Comparison of ENCODE assay signal across 8 cellular contexts in genomic region chr1:224114787-224115175, GRCh38. TPM values are rescaled to one million over a fixed set of nuclear protein-coding genes. Genes with fewer than 3 reads are reported as not detected.
A peak's percentile ranks its signal among the peaks of the same experiment; 100 is the strongest.
DNase-seq lines count a peak whose midpoint lies in the region; ATAC-seq and TF ChIP-seq lines count a peak whose summit lies in the region.

No MANE protein-coding gene starts in this region.

- peak overlapping the region; percentile 81 for H3K4me2 ChIP-seq in GM23338
- peak overlapping the region; percentile 94 for H3K4me2 ChIP-seq in smooth muscle cell

- no peak overlapping the region for H2AFZ ChIP-seq in GM23338
- H2AFZ ChIP-seq in smooth muscle cell (ENCODE audit: low read depth): peak overlapping the region; percentile 94

- H3K27me3 Mint-ChIP-seq in GM23338 (ENCODE audit: insufficient read depth, low read depth, poor library complexity): no peaks in the 10 kb centered on the region
- H3K27me3 Mint-ChIP-seq in activated naive CD8-positive, alpha-beta T cell: no peaks in the 10 kb centered on the region

- H3K27ac ChIP-seq in 22Rv1: peak overlapping the region; percentile 68
- peak overlapping the region; percentile 94 for H3K27ac ChIP-seq in GM23338 (ENCODE audit: low read depth)
- H3K27ac ChIP-seq in iPS-18a (ENCODE audit: low read length): peak overlapping the region; percentile 77
- peak overlapping the region; percentile 71 for H3K27ac ChIP-seq in smooth muscle cell (ENCODE audit: low read depth)

- peaks cover 28% of the 10 kb centered on the region for H3K4me1 Mint-ChIP-seq in GM23338
- peaks cover 34% of the 10 kb centered on the region for H3K4me1 Mint-ChIP-seq in activated naive CD8-positive, alpha-beta T cell (ENCODE audit: low read depth)

- H3F3A ChIP-seq in GM23338 (replicated peaks; ENCODE audit: low read depth) (peaks cover 4% of the 10 kb centered on the region; the same call in 1 of the 2 replicates), smooth muscle cell (ENCODE audit: low read depth) (no peaks in the 10 kb centered on the region)

- peaks cover 16% of the 10 kb centered on the region; the same call in 1 of the 2 replicates for H3K4me1 ChIP-seq in GM23338 (ENCODE audit: insufficient read depth)
- H3K4me1 ChIP-seq in iPS-18a (ENCODE audit: control insufficient read depth, low read depth, low read length): peaks cover 17% of the 10 kb centered on the region
- H3K4me1 ChIP-seq in smooth muscle cell (ENCODE audit: low read depth): peaks cover 19% of the 10 kb centered on the region

- peak overlapping the region; percentile 90 for H3K9ac ChIP-seq in iPS-18a (ENCODE audit: low read length)
- peak overlapping the region; percentile 96 for H3K9ac ChIP-seq in smooth muscle cell (ENCODE audit: low read depth)

- no peak for TF ChIP-seq CTCF in 22Rv1 (IDR thresholded peaks at IDR 0.05)
- no peak for TF ChIP-seq CTCF in GM23338 (conservative IDR thresholded peaks at IDR 0.05; ENCODE audit: low read depth in 2 of 2)
- no peak for TF ChIP-seq CTCF in smooth muscle cell (IDR thresholded peaks at IDR 0.05; ENCODE audit: borderline replicate concordance, insufficient read depth, poor library complexity, severe bottlenecking)

- no peaks in the 10 kb centered on the region for H3K9me3 ChIP-seq in iPS-18a (ENCODE audit: control insufficient read depth, low read depth, low read length)
- no peaks in the 10 kb centered on the region for H3K9me3 ChIP-seq in smooth muscle cell (replicated peaks; ENCODE audit: low read depth)

- H3K79me2 ChIP-seq in GM23338 (replicated peaks; ENCODE audit: insufficient read depth): peaks cover 58% of the 10 kb centered on the region
- peaks cover 61% of the 10 kb centered on the region for H3K79me2 ChIP-seq in smooth muscle cell (ENCODE audit: low read depth)

- H3K4me3 ChIP-seq in GM23338 (peak overlapping the region; percentile 84), iPS-18a (ENCODE audit: low read length) (peak overlapping the region; percentile 89), smooth muscle cell (peak overlapping the region; percentile 95)

- H3K9me3 Mint-ChIP-seq in GM23338: no peaks in the 10 kb centered on the region
- no peaks in the 10 kb centered on the region for H3K9me3 Mint-ChIP-seq in activated naive CD8-positive, alpha-beta T cell (ENCODE audit: low read depth)

- no peaks in the 10 kb centered on the region for H3K36me3 ChIP-seq in GM23338 (ENCODE audit: insufficient read depth)
- peaks cover 5% of the 10 kb centered on the region for H3K36me3 ChIP-seq in iPS-18a (ENCODE audit: control insufficient read depth, low read depth, low read length)
- no peaks in the 10 kb centered on the region for H3K36me3 ChIP-seq in smooth muscle cell (ENCODE audit: low read depth)

- H3K9me2 ChIP-seq in GM23338 (ENCODE audit: insufficient read depth): no peaks in the 10 kb centered on the region

- peak; percentile 24 for ATAC-seq in GM23338

- peaks cover 15% of the 10 kb centered on the region for H4K20me1 ChIP-seq in GM23338 (replicated peaks; ENCODE audit: insufficient read depth)
- H4K20me1 ChIP-seq in smooth muscle cell (ENCODE audit: low read depth): peaks cover 45% of the 10 kb centered on the region

- 2% methylated on average over 11 of the region's 11 CpGs for WGBS in smooth muscle cell (ENCODE audit: low lambda C conversion rate)

- peak; percentile 52 for DNase-seq in GM23338 (ENCODE audit: low spot score)
- DNase-seq in smooth muscle cell (lab: John Stamatoyannopoulos, UW; ENCODE audit: unreplicated experiment): no peak
- DNase-seq in SW480 (ENCODE audit: low spot score): no peak
- no peak for DNase-seq in NCI-H2107 treated with DMSO at 0.1 percent for 48 hours (lab: John Stamatoyannopoulos, UW; ENCODE audit: unreplicated experiment)
- no peak for DNase-seq in DMS79 (lab: John Stamatoyannopoulos, UW)

- peak overlapping the region; percentile 85 for H3K27ac Mint-ChIP-seq in GM23338
- peak overlapping the region; percentile 84 for H3K27ac Mint-ChIP-seq in activated naive CD8-positive, alpha-beta T cell

- no peaks in the 10 kb centered on the region for H3K27me3 ChIP-seq in GM23338 (ENCODE audit: insufficient read depth)
- H3K27me3 ChIP-seq in iPS-18a (ENCODE audit: control insufficient read depth, insufficient read depth, low read length): no peaks in the 10 kb centered on the region
- H3K27me3 ChIP-seq in smooth muscle cell (ENCODE audit: low read depth): peaks cover 6% of the 10 kb centered on the region

- peaks cover 5% of the 10 kb centered on the region for H3K36me3 Mint-ChIP-seq in GM23338 (ENCODE audit: low read depth)
- H3K36me3 Mint-ChIP-seq in activated naive CD8-positive, alpha-beta T cell: peaks cover 4% of the 10 kb centered on the region

- peak overlapping the region; percentile 91 for H3K4me3 Mint-ChIP-seq in GM23338
- H3K4me3 Mint-ChIP-seq in activated naive CD8-positive, alpha-beta T cell: peak overlapping the region; percentile 91

TF ChIP-seq in GM23338, 12 proteins besides CTCF, POLR2A, EP300 and RAD21 (continues in another document):
- no peak for TF ChIP-seq STAT1 (IDR thresholded peaks at IDR 0.05; ENCODE audit: unreplicated experiment)
- TF ChIP-seq, protein P1, sequence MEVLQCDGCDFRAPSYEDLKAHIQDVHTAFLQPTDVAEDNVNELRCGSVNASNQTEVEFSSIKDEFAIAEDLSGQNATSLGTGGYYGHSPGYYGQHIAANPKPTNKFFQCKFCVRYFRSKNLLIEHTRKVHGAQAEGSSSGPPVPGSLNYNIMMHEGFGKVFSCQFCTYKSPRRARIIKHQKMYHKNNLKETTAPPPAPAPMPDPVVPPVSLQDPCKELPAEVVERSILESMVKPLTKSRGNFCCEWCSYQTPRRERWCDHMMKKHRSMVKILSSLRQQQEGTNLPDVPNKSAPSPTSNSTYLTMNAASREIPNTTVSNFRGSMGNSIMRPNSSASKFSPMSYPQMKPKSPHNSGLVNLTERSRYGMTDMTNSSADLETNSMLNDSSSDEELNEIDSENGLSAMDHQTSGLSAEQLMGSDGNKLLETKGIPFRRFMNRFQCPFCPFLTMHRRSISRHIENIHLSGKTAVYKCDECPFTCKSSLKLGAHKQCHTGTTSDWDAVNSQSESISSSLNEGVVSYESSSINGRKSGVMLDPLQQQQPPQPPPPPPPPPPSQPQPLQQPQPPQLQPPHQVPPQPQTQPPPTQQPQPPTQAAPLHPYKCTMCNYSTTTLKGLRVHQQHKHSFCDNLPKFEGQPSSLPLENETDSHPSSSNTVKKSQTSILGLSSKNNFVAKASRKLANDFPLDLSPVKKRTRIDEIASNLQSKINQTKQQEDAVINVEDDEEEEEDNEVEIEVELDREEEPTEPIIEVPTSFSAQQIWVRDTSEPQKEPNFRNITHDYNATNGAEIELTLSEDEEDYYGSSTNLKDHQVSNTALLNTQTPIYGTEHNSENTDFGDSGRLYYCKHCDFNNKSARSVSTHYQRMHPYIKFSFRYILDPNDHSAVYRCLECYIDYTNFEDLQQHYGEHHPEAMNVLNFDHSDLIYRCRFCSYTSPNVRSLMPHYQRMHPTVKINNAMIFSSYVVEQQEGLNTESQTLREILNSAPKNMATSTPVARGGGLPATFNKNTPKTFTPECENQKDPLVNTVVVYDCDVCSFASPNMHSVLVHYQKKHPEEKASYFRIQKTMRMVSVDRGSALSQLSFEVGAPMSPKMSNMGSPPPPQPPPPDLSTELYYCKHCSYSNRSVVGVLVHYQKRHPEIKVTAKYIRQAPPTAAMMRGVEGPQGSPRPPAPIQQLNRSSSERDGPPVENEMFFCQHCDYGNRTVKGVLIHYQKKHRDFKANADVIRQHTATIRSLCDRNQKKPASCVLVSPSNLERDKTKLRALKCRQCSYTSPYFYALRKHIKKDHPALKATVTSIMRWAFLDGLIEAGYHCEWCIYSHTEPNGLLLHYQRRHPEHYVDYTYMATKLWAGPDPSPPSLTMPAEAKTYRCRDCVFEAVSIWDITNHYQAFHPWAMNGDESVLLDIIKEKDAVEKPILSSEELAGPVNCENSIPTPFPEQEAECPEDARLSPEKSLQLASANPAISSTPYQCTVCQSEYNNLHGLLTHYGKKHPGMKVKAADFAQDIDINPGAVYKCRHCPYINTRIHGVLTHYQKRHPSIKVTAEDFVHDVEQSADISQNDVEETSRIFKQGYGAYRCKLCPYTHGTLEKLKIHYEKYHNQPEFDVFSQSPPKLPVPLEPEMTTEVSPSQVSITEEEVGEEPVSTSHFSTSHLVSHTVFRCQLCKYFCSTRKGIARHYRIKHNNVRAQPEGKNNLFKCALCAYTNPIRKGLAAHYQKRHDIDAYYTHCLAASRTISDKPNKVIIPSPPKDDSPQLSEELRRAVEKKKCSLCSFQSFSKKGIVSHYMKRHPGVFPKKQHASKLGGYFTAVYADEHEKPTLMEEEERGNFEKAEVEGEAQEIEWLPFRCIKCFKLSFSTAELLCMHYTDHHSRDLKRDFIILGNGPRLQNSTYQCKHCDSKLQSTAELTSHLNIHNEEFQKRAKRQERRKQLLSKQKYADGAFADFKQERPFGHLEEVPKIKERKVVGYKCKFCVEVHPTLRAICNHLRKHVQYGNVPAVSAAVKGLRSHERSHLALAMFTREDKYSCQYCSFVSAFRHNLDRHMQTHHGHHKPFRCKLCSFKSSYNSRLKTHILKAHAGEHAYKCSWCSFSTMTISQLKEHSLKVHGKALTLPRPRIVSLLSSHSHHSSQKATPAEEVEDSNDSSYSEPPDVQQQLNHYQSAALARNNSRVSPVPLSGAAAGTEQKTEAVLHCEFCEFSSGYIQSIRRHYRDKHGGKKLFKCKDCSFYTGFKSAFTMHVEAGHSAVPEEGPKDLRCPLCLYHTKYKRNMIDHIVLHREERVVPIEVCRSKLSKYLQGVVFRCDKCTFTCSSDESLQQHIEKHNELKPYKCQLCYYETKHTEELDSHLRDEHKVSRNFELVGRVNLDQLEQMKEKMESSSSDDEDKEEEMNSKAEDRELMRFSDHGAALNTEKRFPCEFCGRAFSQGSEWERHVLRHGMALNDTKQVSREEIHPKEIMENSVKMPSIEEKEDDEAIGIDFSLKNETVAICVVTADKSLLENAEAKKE (CRISPR knock-in tag; IDR thresholded peaks at IDR 0.05): no peak

RNA-seq across cellular contexts. Expression of gene FBXO28, which starts 0.9 kb away (rescaled TPM):
- 38.8 and 45.2 TPM in 2 replicates for total RNA-seq in GM23338 (2014; rRNA removed; shearing (Covaris generic))
- polyA plus RNA-seq in GM23338 (2016; fragmentation: Nextera tagmentation; extraction: Ambion mirVana): 16.9 and 18.1 TPM in 2 replicates
- 37.0 and 38.5 TPM in 2 replicates for total RNA-seq in smooth muscle cell
- 9.1 and 9.6 TPM in 2 replicates for polyA plus RNA-seq in smooth muscle cell
